ENCODE assay signal across 9 cellular contexts in the genomic region with DNA sequence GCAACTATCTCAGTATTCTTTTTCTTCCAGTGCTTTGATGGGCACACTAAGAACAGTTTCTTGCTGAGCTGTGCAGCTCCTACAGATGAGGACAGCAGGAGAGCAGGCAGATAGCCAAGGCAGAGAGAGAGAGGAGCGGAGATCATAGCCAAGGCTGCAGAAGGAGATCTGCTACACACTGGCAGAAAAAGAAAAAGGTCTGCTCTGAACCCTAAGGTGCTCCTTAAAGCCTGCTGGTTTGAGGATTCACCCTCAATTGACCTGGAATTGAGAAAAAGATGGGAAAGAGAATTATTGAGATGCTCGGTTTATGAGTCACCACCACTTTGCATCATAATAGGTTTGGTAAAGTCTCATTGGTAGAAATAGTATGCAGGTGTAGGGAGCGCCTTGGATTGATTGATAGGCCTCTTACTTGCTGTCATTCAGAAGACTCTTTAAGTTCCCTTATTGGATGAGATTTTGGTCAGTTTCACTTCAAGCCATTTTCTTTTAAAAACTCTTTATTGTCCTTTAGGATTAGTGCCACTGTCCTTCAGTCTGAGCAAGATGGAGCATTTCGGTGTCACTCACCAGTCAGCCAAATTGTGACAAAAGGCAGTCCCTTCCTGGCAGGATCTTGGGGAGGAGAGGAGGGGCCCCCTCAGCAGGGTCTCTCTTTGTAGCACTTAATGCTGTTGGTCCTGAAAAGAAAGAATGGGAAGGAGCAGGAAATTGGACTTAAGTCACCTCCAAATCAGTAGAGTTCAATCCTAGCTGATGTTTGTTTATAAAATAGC.
A peak's percentile ranks its signal among the peaks of the same experiment; 100 is the strongest.
DNase-seq lines count a peak whose midpoint lies in the region; ATAC-seq and TF ChIP-seq lines count a peak whose summit lies in the region.
"Had no signal": no experiment of that assay in that cellular context is flagged by ENCODE, and none has a peak within 500 bp of the region (broad histone marks: within the 10 kb centered on the region; RNA-seq: fewer than 3 reads in every experiment).

No MANE protein-coding gene starts in this region.

- H2AFZ ChIP-seq in GM23338, result no peak overlapping the region
- H2AFZ ChIP-seq in trophoblast cell (ENCODE audit: insufficient read depth, low read length, poor library complexity), result no peak overlapping the region

- H4K91ac ChIP-seq in trophoblast cell (ENCODE audit: low read depth, low read length), result no peak overlapping the region

- H3K27me3 Mint-ChIP-seq in GM23338 (ENCODE audit: insufficient read depth, low read depth, poor library complexity) (peaks cover 3% of the 10 kb centered on the region), T-cell (peaks cover 0 to 6% of the 10 kb centered on the region in 2 donors)
- no peaks in the 10 kb centered on the region for H3K27me3 Mint-ChIP-seq in activated T-cell treated with anti-CD3 and anti-CD28 coated beads, Interleukin-2, amount 50 U/mL, for 4 hours (ENCODE audit: low read depth)

- H3K4ac ChIP-seq in trophoblast cell (ENCODE audit: low read depth, low read length), result no peak overlapping the region

- H3K23ac ChIP-seq in trophoblast cell (ENCODE audit: low read length), result no peak overlapping the region

- no peaks in the 10 kb centered on the region for H3K36me3 ChIP-seq in GM23338 (ENCODE audit: insufficient read depth)
- no peaks in the 10 kb centered on the region for H3K36me3 ChIP-seq in gastroesophageal sphincter
- no peaks in the 10 kb centered on the region for H3K36me3 ChIP-seq in trophoblast cell (ENCODE audit: control insufficient read depth in 1 of 2, insufficient read depth in 2 of 2, low read length in 2 of 2)

- H3K27ac ChIP-seq in GM23338 (ENCODE audit: low read depth), result peak overlapping the region; percentile 86
- no peak overlapping the region for H3K27ac ChIP-seq in RWPE1
- peak overlapping the region in 1 of 4 donors; percentile 1 for H3K27ac ChIP-seq in gastroesophageal sphincter
- no peak overlapping the region for H3K27ac ChIP-seq in trophoblast cell (ENCODE audit: low read depth, low read length)

- peaks cover 24% of the 10 kb centered on the region for H3K4me1 ChIP-seq in GM23338 (ENCODE audit: insufficient read depth)
- peaks cover 0 to 12% (median 0%) of the 10 kb centered on the region in 3 donors for H3K4me1 ChIP-seq in gastroesophageal sphincter
- peaks cover 3 to 4% of the 10 kb centered on the region in 2 experiments for H3K4me1 ChIP-seq in trophoblast cell (ENCODE audit: control insufficient read depth in 1 of 2, insufficient read depth in 2 of 2, low read length in 2 of 2)

- peak overlapping the region; percentile 9; the same call in 1 of the 2 replicates for H3K4me3 ChIP-seq in GM23338
- no peak overlapping the region for H3K4me3 ChIP-seq in gastroesophageal sphincter
- no peak overlapping the region for H3K4me3 ChIP-seq in trophoblast cell (ENCODE audit: low read depth, low read length)

- H3K27me3 ChIP-seq in GM23338 (ENCODE audit: insufficient read depth), result no peaks in the 10 kb centered on the region
- no peaks in the 10 kb centered on the region for H3K27me3 ChIP-seq in gastroesophageal sphincter
- no peaks in the 10 kb centered on the region for H3K27me3 ChIP-seq in trophoblast cell (ENCODE audit: insufficient read depth, low read length)

- CTCF ChIA-PET in RWPE1 (lab: Yijun Ruan, JAX) (interaction anchor here (0.6 kb wide), 1 partner anchor 16 kb away, joined by 4 read pairs; no protein-coding TSS in a partner anchor), T-cell (lab: Charles Lee) (no interaction called here)

- DNase-seq in GM23338 (ENCODE audit: low spot score), result peak; percentile 83
- peak; percentile 77 for DNase-seq in RWPE1 (ENCODE audit: low spot score)
- peak; percentile 1 to 27 for DNase-seq in trophoblast cell
- DNase-seq in T-cell, result no peak
- no peak for DNase-seq in MV-4-11 (lab: John Stamatoyannopoulos, UW)
- DNase-seq in activated T-cell treated with anti-CD3 and anti-CD28 coated beads, Interleukin-2, amount 50 U/mL, for 4 hours, result no peak
- DNase-seq: natural killer cell had no signal

- H3K36me3 Mint-ChIP-seq in GM23338 (ENCODE audit: low read depth) (no peaks in the 10 kb centered on the region), T-cell (no peaks in the 10 kb centered on the region)
- H3K36me3 Mint-ChIP-seq in activated T-cell treated with anti-CD3 and anti-CD28 coated beads, Interleukin-2, amount 50 U/mL, for 4 hours (ENCODE audit: insufficient read depth), result no peaks in the 10 kb centered on the region
- H3K36me3 Mint-ChIP-seq: natural killer cell had no signal

- TF ChIP-seq CTCF in GM23338 (conservative IDR thresholded peaks at IDR 0.05; ENCODE audit: low read depth in 2 of 2) (no peak), RWPE1 (conservative IDR thresholded peaks at IDR 0.05; ENCODE audit: low read depth) (no peak), gastroesophageal sphincter (IDR thresholded peaks at IDR 0.05) (no peak)

- H3K9me2 ChIP-seq in GM23338 (ENCODE audit: insufficient read depth), result 0 out of 2 replicates have a peak, but pooled peaks cover 1% of the 10 kb centered on the region

- no peaks in the 10 kb centered on the region for H3K79me2 ChIP-seq in GM23338 (replicated peaks; ENCODE audit: insufficient read depth)
- H3K79me2 ChIP-seq in trophoblast cell (ENCODE audit: control insufficient read depth, insufficient read depth, low read length, poor library complexity), result no peaks in the 10 kb centered on the region

- H3K27ac Mint-ChIP-seq in GM23338, result peak overlapping the region; percentile 82
- no peak overlapping the region for H3K27ac Mint-ChIP-seq in T-cell
- H3K27ac Mint-ChIP-seq: natural killer cell had no signal

- no peaks in the 10 kb centered on the region for H3K9me3 Mint-ChIP-seq in GM23338
- H3K9me3 Mint-ChIP-seq in T-cell, result peaks cover 0 to 3% (median 3%) of the 10 kb centered on the region in 3 donors
- no peaks in the 10 kb centered on the region for H3K9me3 Mint-ChIP-seq in activated T-cell treated with anti-CD3 and anti-CD28 coated beads, Interleukin-2, amount 50 U/mL, for 4 hours
- H3K9me3 Mint-ChIP-seq: natural killer cell had no signal

- H4K12ac ChIP-seq in trophoblast cell (ENCODE audit: low read depth, low read length), result no peak overlapping the region

- peaks cover 36% of the 10 kb centered on the region for H3K4me1 Mint-ChIP-seq in GM23338
- no peaks in the 10 kb centered on the region for H3K4me1 Mint-ChIP-seq in T-cell
- no peaks in the 10 kb centered on the region for H3K4me1 Mint-ChIP-seq in activated T-cell treated with anti-CD3 and anti-CD28 coated beads, Interleukin-2, amount 50 U/mL, for 4 hours (ENCODE audit: low read depth)
- H3K4me1 Mint-ChIP-seq: natural killer cell had no signal

- no peak overlapping the region for H3K14ac ChIP-seq in trophoblast cell (ENCODE audit: low read length)

- no peak overlapping the region for H2BK5ac ChIP-seq in trophoblast cell (ENCODE audit: low read depth, low read length, poor library complexity)

- peak overlapping the region; percentile 25; the same call in 2 of the 3 replicates for H3K4me3 Mint-ChIP-seq in GM23338
- no peak overlapping the region for H3K4me3 Mint-ChIP-seq in T-cell
- H3K4me3 Mint-ChIP-seq in activated T-cell treated with anti-CD3 and anti-CD28 coated beads, Interleukin-2, amount 50 U/mL, for 4 hours, result no peak overlapping the region
- H3K4me3 Mint-ChIP-seq: natural killer cell had no signal

- H3K79me1 ChIP-seq in trophoblast cell (ENCODE audit: low read length), result no peaks in the 10 kb centered on the region

- no peak for TF ChIP-seq POLR2A in gastroesophageal sphincter (IDR thresholded peaks at IDR 0.05)

- POLR2A ChIA-PET in RWPE1 (lab: Yijun Ruan, JAX; ENCODE audit: low non-redundant PET) (no interaction called here), T-cell (lab: Charles Lee) (no interaction called here)

- H4K8ac ChIP-seq in trophoblast cell (ENCODE audit: low read depth, low read length), result no peak overlapping the region

- H3K4me2 ChIP-seq in GM23338 (peak overlapping the region; percentile 2; the same call in 1 of the 2 replicates), trophoblast cell (ENCODE audit: low read length) (no peak overlapping the region)

- H2BK120ac ChIP-seq in trophoblast cell (ENCODE audit: insufficient read depth, low read length, poor library complexity), result no peak overlapping the region

- H4K20me1 ChIP-seq in GM23338 (replicated peaks; ENCODE audit: insufficient read depth), result no peaks in the 10 kb centered on the region

- H2AK5ac ChIP-seq in trophoblast cell (ENCODE audit: low read length), result no peak overlapping the region

- peak; percentile 89 for ATAC-seq in GM23338
- ATAC-seq in gastroesophageal sphincter, result peak; percentile 48
- no peak for ATAC-seq in T-cell (replicated peaks in 1 of 4)
- ATAC-seq in activated T-cell treated with anti-CD3 and anti-CD28 coated beads, Interleukin-2, amount 50 U/mL, for 4 hours, result no peak
- no peak for ATAC-seq in HG03354 (IDR thresholded peaks at IDR 0.05; ENCODE audit: poor library complexity, severe bottlenecking, unreplicated experiment)
- ATAC-seq: natural killer cell had no signal

- TF ChIP-seq EP300 in gastroesophageal sphincter (IDR thresholded peaks at IDR 0.05), result no peak

- no peaks in the 10 kb centered on the region for H3F3A ChIP-seq in GM23338 (replicated peaks; ENCODE audit: low read depth)

- H3K9me3 ChIP-seq in gastroesophageal sphincter (no peaks in the 10 kb centered on the region), trophoblast cell (ENCODE audit: insufficient read depth, low read depth, low read length) (no peaks in the 10 kb centered on the region)

- H3K18ac ChIP-seq in trophoblast cell (ENCODE audit: low read length), result no peak overlapping the region

- H3K9ac ChIP-seq in trophoblast cell (ENCODE audit: low read length), result no peak overlapping the region

- no peak overlapping the region for H2BK12ac ChIP-seq in trophoblast cell (ENCODE audit: low read length)

- 61 to 93% methylated on average over 2 to 4 of the region's 4 CpGs for WGBS in gastroesophageal sphincter (ENCODE audit: low coverage in 1 of 2), 2 donors
- WGBS in trophoblast cell (ENCODE audit: extremely low coverage, insufficient coverage, insufficient read length), result no CpG with 5 or more reads among the region's 4 CpGs

TF ChIP-seq in GM23338, 12 proteins besides CTCF, POLR2A, EP300 and RAD21 (continues in another document):
- TF ChIP-seq POLR2AphosphoS5 (IDR thresholded peaks at IDR 0.05; ENCODE audit: low read depth) (no peak), NANOG (IDR thresholded peaks at IDR 0.05; ENCODE audit: borderline replicate concordance) (peak; percentile 40)
- TF ChIP-seq, protein P1, sequence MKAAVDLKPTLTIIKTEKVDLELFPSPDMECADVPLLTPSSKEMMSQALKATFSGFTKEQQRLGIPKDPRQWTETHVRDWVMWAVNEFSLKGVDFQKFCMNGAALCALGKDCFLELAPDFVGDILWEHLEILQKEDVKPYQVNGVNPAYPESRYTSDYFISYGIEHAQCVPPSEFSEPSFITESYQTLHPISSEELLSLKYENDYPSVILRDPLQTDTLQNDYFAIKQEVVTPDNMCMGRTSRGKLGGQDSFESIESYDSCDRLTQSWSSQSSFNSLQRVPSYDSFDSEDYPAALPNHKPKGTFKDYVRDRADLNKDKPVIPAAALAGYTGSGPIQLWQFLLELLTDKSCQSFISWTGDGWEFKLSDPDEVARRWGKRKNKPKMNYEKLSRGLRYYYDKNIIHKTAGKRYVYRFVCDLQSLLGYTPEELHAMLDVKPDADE (IDR thresholded peaks at IDR 0.05), result 0 out of 2 replicates have a peak, but pooled peaks have one; percentile 22

Comparison
In these comparisons a context has a peak if more than half of its experiments do, and no peak if none do; other contexts are left out.
1. ATAC-seq: peak in GM23338 (single experiment) and gastroesophageal sphincter (single experiment); none in T-cell (0 of 4), activated T-cell treated with anti-CD3 and anti-CD28 coated beads, Interleukin-2, amount 50 U/mL, for 4 hours (0 of 2) and HG03354 (single experiment).
2. DNase-seq: peak in GM23338 (single experiment), RWPE1 (single experiment) and trophoblast cell (2 of 2); none in T-cell (0 of 34), MV-4-11 (single experiment) and activated T-cell treated with anti-CD3 and anti-CD28 coated beads, Interleukin-2, amount 50 U/mL, for 4 hours (single experiment).